Comparison of ENCODE assay signal across 8 cellular contexts in the genomic region with DNA sequence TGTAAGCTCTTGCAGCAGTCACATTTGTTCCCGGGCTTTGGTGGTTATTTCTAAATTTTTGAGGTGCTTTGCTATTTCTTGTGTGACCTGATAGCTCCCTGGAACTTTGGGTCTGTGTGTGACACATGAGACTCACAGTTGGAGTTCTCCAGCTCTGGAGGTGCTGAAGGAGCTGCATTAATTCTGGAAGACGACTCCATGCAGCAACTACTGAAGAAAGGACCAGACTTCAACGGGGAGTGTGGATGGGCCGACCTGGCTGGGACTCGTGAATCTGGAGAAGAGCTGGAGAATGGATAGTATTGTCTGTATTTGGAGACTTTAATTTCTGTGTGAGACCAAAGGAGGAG. TPM values are rescaled to one million over a fixed set of nuclear protein-coding genes. Genes with fewer than 3 reads are reported as not detected.
DNase-seq lines count a peak whose midpoint lies in the region; ATAC-seq, FAIRE-seq and TF ChIP-seq lines count a peak whose summit lies in the region.

No MANE protein-coding gene starts in this region.

- in situ Hi-C loops in KBM-7 (cut with MboI; ENCODE audit: low pct_unique_long_range_greater_than_20kb, low sequenced_read_pairs), result no loop called here

- no peaks in the 10 kb centered on the region for H3K9me3 Mint-ChIP-seq in Caco-2 (ENCODE audit: unreplicated experiment)

- peaks cover 32% of the 10 kb centered on the region for H3K36me3 Mint-ChIP-seq in Caco-2 (ENCODE audit: insufficient read depth, unreplicated experiment)

- H3K4me3 Mint-ChIP-seq in Caco-2 (ENCODE audit: unreplicated experiment), result peak overlapping the region; percentile 99

- intact Hi-C loops in Caco-2 (cut with micrococcal nuclease; ENCODE audit: unreplicated experiment), result loop anchor here (2.0 kb wide), 2 partner anchors 47 to 75 kb away; a partner anchor contains a TSS
- intact Hi-C loops in pancreas (cut with DNase I), result no loop called here

- no peak overlapping the region for H3K27ac ChIP-seq in RWPE2 (ENCODE audit: poor library complexity, severe bottlenecking)
- H3K27ac ChIP-seq in esophagus (ENCODE audit: low read depth in 2 of 2, low read length in 1 of 2), result peak overlapping the region; percentile 1 to 92
- H3K27ac ChIP-seq in pancreas, result peak overlapping the region in 3 of 4 donors; percentile 87 to 96 (median 92)

- CTCF ChIA-PET in Caco-2 (lab: Charles Lee), result no interaction called here

- WGBS in esophagus, 2 donors, result 35 to 37% methylated on average over 5 of the region's 5 CpGs
- WGBS in pancreas, 2 donors, result 32 to 37% methylated on average over 5 of the region's 5 CpGs

- H3K4me3 ChIP-seq in Caco-2 (ENCODE audit: low read depth, low read length), result peak overlapping the region; percentile 79
- H3K4me3 ChIP-seq in RWPE2 (ENCODE audit: severe bottlenecking), result peak overlapping the region; percentile 65
- H3K4me3 ChIP-seq in esophagus (ENCODE audit: low read depth in 1 of 2, low read length in 2 of 2), result peak overlapping the region; percentile 1 to 56
- peak overlapping the region; percentile 67 to 88 (median 84) for H3K4me3 ChIP-seq in pancreas

- H3K4me1 Mint-ChIP-seq in Caco-2 (ENCODE audit: low read depth, unreplicated experiment), result peaks cover 12% of the 10 kb centered on the region

- BruUV-seq in Caco-2 (replicated peaks; lab: Mats Ljungman, UMichigan), result TSS peak; percentile 83

- H3K27me3 ChIP-seq in Caco-2 (replicated peaks; ENCODE audit: control insufficient read depth, insufficient read depth, low read length) (no peaks in the 10 kb centered on the region), RWPE2 (ENCODE audit: insufficient read depth, poor library complexity, severe bottlenecking) (no peaks in the 10 kb centered on the region), esophagus (ENCODE audit: control insufficient read depth in 1 of 2, insufficient read depth in 2 of 2, low read length in 2 of 2) (no peaks in the 10 kb centered on the region), pancreas (no peaks in the 10 kb centered on the region)

- POLR2A ChIA-PET in Caco-2 (lab: Charles Lee), result no interaction called here

- FAIRE-seq in pancreas (lab: Jason Lieb, UNC), result no peak

- H3K9me3 ChIP-seq in Caco-2 (no peaks in the 10 kb centered on the region), RWPE2 (ENCODE audit: severe bottlenecking) (no peaks in the 10 kb centered on the region), esophagus (ENCODE audit: control insufficient read depth in 2 of 2, insufficient read depth in 1 of 2, low read depth in 1 of 2, low read length in 1 of 2) (no peaks in the 10 kb centered on the region), pancreas (no peaks in the 10 kb centered on the region)

- peak overlapping the region; percentile 99 for H3K27ac Mint-ChIP-seq in Caco-2 (ENCODE audit: unreplicated experiment)

- no peaks in the 10 kb centered on the region for H3K27me3 Mint-ChIP-seq in Caco-2 (ENCODE audit: insufficient read depth, unreplicated experiment)

- peaks cover 2% of the 10 kb centered on the region; the same call in 1 of the 2 replicates for H3K36me3 ChIP-seq in Caco-2 (ENCODE audit: control insufficient read depth, insufficient read depth, low read length)
- peaks cover 21% of the 10 kb centered on the region for H3K36me3 ChIP-seq in RWPE2 (ENCODE audit: low read depth)
- H3K36me3 ChIP-seq in esophagus (ENCODE audit: control insufficient read depth in 2 of 2, insufficient read depth in 2 of 2, low read length in 1 of 2), result peaks cover 0 to 7% of the 10 kb centered on the region in 2 donors
- peaks cover 0 to 12% (median 0%) of the 10 kb centered on the region in 3 donors for H3K36me3 ChIP-seq in pancreas

- ATAC-seq in RWPE2 (ENCODE audit: low read depth) (no peak), pancreas (no peak)

- TF ChIP-seq CTCF in Caco-2 (IDR thresholded peaks at IDR 0.05; ENCODE audit: insufficient read depth in 1 of 2, low read depth in 1 of 2, low read length in 1 of 2, severe bottlenecking in 1 of 2, unreplicated experiment in 1 of 2) (no peak), RWPE2 (IDR thresholded peaks at IDR 0.05; ENCODE audit: poor library complexity, severe bottlenecking) (no peak), pancreas (IDR thresholded peaks at IDR 0.05) (no peak)

- peaks cover 4% of the 10 kb centered on the region; the same call in 1 of the 2 replicates for H3K4me1 ChIP-seq in Caco-2
- peaks cover 7% of the 10 kb centered on the region for H3K4me1 ChIP-seq in RWPE2 (ENCODE audit: insufficient read depth, poor library complexity, severe bottlenecking)
- H3K4me1 ChIP-seq in esophagus (ENCODE audit: control insufficient read depth in 2 of 2, insufficient read depth in 2 of 2, low read length in 1 of 2), result peaks cover 0 to 4% of the 10 kb centered on the region in 2 donors
- peaks cover 0 to 14% (median 14%) of the 10 kb centered on the region in 3 donors for H3K4me1 ChIP-seq in pancreas

- DNase-seq in Caco-2 (no peak), RWPE2 (ENCODE audit: low spot score) (no peak), pancreas (no peak), COLO668 (lab: John Stamatoyannopoulos, UW; ENCODE audit: unreplicated experiment) (no peak), KBM-7 (no peak), NCI-H2227 treated with DMSO at 0.1 percent for 48 hours (lab: John Stamatoyannopoulos, UW) (no peak), hypothalamus (lab: John Stamatoyannopoulos, UW) (no peak)

RNA-seq across cellular contexts. Expression of a gene that starts 1.5 kb away (rescaled TPM):
- total RNA-seq in Caco-2 (2022), result 245 and 254 TPM in 2 replicates
- 100 to 1,000 TPM; 138 to 236 TPM for polyA plus RNA-seq in esophagus
- total RNA-seq in pancreas, result 100 to 1,000 TPM in 4 of 6 donors, 10 to 100 TPM in 2; 70.2 to 120 (median 108) TPM
- polyA plus RNA-seq in pancreas, result 100 to 1,000 TPM in 1 of 2 donors, 10 to 100 TPM in 1; 85.2 to 178 TPM

RNA-seq across cellular contexts. Expression of a gene that starts 51.7 kb away (rescaled TPM):
- total RNA-seq in Caco-2 (2022) (70.8 and 96.9 TPM in 2 replicates), pancreas (10 to 100 TPM in 1 of 6 donors, 1 to 10 TPM in 1, not detected in 4; 1.7 to 15.7 TPM)
- polyA plus RNA-seq in esophagus (100 to 1,000 TPM in 1 of 2 donors, 10 to 100 TPM in 1; 60.0 to 290 TPM), pancreas (1 to 10 TPM in 1 of 2 donors, under 1 TPM in 1; 0.42 to 1.3 TPM)

Comparison
In these comparisons a context has a peak if more than half of its experiments do, and no peak if none do; other contexts are left out.
1. H3K4me3 ChIP-seq: peak in every context shown above with its lines; median percentile 84 in pancreas; 79 in Caco-2; 65 in RWPE2; 28 in esophagus.